In the genomic region with DNA sequence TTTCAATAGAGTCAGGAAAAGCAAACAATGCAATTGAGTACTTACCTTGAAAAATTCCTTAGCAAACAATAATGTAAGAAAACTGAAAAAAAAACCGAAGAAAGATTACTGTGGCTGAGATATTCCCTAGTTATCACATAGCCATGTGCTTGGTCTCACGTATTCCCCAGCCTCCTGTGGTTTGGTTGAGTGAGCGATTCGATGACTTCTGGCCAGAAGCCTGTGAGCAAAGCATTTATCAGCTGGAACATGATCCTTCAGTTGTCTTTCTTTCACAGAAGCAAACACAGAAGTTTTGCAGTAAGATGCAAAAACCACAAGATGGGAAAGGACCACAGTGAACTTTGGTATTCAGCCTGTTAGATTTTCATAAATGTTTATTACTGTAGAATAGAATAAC, we compare ENCODE assay signal across 21 cellular contexts.
A peak's percentile ranks its signal among the peaks of the same experiment; 100 is the strongest.
DNase-seq lines count a peak whose midpoint lies in the region; ATAC-seq, FAIRE-seq and TF ChIP-seq lines count a peak whose summit lies in the region.
"Had no signal": no experiment of that assay in that cellular context is flagged by ENCODE, and none has a peak within 500 bp of the region (broad histone marks: within the 10 kb centered on the region; RNA-seq: fewer than 3 reads in every experiment).

No MANE protein-coding gene starts in this region.

- DNase-seq in DMS 273 (lab: John Stamatoyannopoulos, UW; ENCODE audit: unreplicated experiment) (peak; percentile 81), M059J (ENCODE audit: low read depth) (peak; percentile 71), astrocyte (ENCODE audit: low read depth) (peak; percentile 76), left kidney (ENCODE audit: low read depth, low spot score) (peak; percentile 23), frontal cortex (ENCODE audit: low spot score in 2 of 2) (no peak), germinal center (ENCODE audit: low spot score) (no peak)
- DNase-seq: amniotic stem cell; COR-L47; cortex of kidney; heart right ventricle; left colon; NCI-H1417; NCI-H345; stimulated activated naive CD4-positive, alpha-beta T cell; uterus; WERI-Rb-1 had no signal

- H3K4me1 ChIP-seq in astrocyte (ENCODE audit: insufficient read depth, low read length) = no peaks in the 10 kb centered on the region
- H3K4me1 ChIP-seq: heart right ventricle, uterus had no signal

- H3K9ac ChIP-seq in astrocyte (ENCODE audit: low read length) = no peak overlapping the region
- H3K9ac ChIP-seq: KMS-11 had no signal

- no peaks in the 10 kb centered on the region for H3K27me3 Mint-ChIP-seq in astrocyte (ENCODE audit: low read depth, unreplicated experiment)
- H3K27me3 Mint-ChIP-seq: activated T-helper 17 cell treated with anti-CD3 and anti-CD28 coated beads, Interleukin-2, amount 50 U/mL, for 72 hours had no signal

- no peak overlapping the region for H3K4me2 ChIP-seq in astrocyte (ENCODE audit: low read length)
- H3K4me2 ChIP-seq: KMS-11 had no signal

- H3K27ac ChIP-seq in astrocyte (ENCODE audit: low read depth, low read length) = no peak overlapping the region
- H3K27ac ChIP-seq: epithelial cell of prostate, heart right ventricle, KMS-11, uterus, WERI-Rb-1 had no signal

- H3K4me1 Mint-ChIP-seq in astrocyte (ENCODE audit: low read depth, unreplicated experiment) = peaks cover 2% of the 10 kb centered on the region
- H3K4me1 Mint-ChIP-seq: activated T-helper 17 cell treated with anti-CD3 and anti-CD28 coated beads, Interleukin-2, amount 50 U/mL, for 72 hours had no signal

- no peaks in the 10 kb centered on the region for H3K79me2 ChIP-seq in astrocyte (ENCODE audit: insufficient read depth, low read length)

- no peak for FAIRE-seq in astrocyte (lab: Jason Lieb, UNC)
- FAIRE-seq in frontal cortex (lab: Jason Lieb, UNC) = no peak

- TF ChIP-seq CTCF in astrocyte (IDR thresholded peaks at IDR 0.05; ENCODE audit: insufficient read depth, low read depth, low read length) = no peak

- no peaks in the 10 kb centered on the region for H4K20me1 ChIP-seq in astrocyte (ENCODE audit: insufficient read depth, low read length)

- no peak overlapping the region for H2AFZ ChIP-seq in astrocyte (ENCODE audit: low read depth, low read length)

- no peaks in the 10 kb centered on the region for H3K27me3 ChIP-seq in astrocyte (ENCODE audit: insufficient read depth, low read length)
- H3K27me3 ChIP-seq: heart right ventricle, uterus had no signal

- no peaks in the 10 kb centered on the region for H3K9me3 Mint-ChIP-seq in astrocyte (ENCODE audit: unreplicated experiment)

- H3K36me3 Mint-ChIP-seq in astrocyte (ENCODE audit: low read depth, unreplicated experiment) = no peaks in the 10 kb centered on the region

- H3K36me3 ChIP-seq in astrocyte (ENCODE audit: insufficient read depth, low read length) = no peaks in the 10 kb centered on the region
- H3K36me3 ChIP-seq: heart right ventricle, uterus, WERI-Rb-1 had no signal

- H3K9me3 ChIP-seq in astrocyte (ENCODE audit: insufficient read depth, low read depth, low read length) = no peaks in the 10 kb centered on the region
- H3K9me3 ChIP-seq: uterus had no signal

- H3K4me3 Mint-ChIP-seq in astrocyte (ENCODE audit: unreplicated experiment) = peak overlapping the region; percentile 42
- H3K4me3 Mint-ChIP-seq: activated T-helper 17 cell treated with anti-CD3 and anti-CD28 coated beads, Interleukin-2, amount 50 U/mL, for 72 hours had no signal

- no peak overlapping the region for H3K27ac Mint-ChIP-seq in astrocyte (ENCODE audit: unreplicated experiment)
- H3K27ac Mint-ChIP-seq: activated T-helper 17 cell treated with anti-CD3 and anti-CD28 coated beads, Interleukin-2, amount 50 U/mL, for 72 hours had no signal

- ATAC-seq in GM19455 (IDR thresholded peaks at IDR 0.05; ENCODE audit: unreplicated experiment) = no peak
- ATAC-seq in HG03432 (IDR thresholded peaks at IDR 0.05; ENCODE audit: unreplicated experiment) = no peak
- ATAC-seq: activated T-helper 17 cell treated with anti-CD3 and anti-CD28 coated beads, Interleukin-2, amount 50 U/mL, for 72 hours; heart right ventricle; left colon had no signal

- no peak overlapping the region for H3K4me3 ChIP-seq in astrocyte (ENCODE audit: insufficient read depth, low read depth, low read length)
- H3K4me3 ChIP-seq: heart right ventricle, uterus had no signal

Comparison
In these comparisons a context has a peak if more than half of its experiments do, and no peak if none do; other contexts are left out.
1. DNase-seq: peak in DMS 273 (single experiment), M059J (single experiment), astrocyte (single experiment) and left kidney (single experiment); none in frontal cortex (0 of 2) and germinal center (single experiment).